ENCODE assay signal across 8 cellular contexts in genomic region chr6:131694832-131695426, GRCh38. TPM values are rescaled to one million over a fixed set of nuclear protein-coding genes. Genes with fewer than 3 reads are reported as not detected.
A peak's percentile ranks its signal among the peaks of the same experiment; 100 is the strongest.
DNase-seq lines count a peak whose midpoint lies in the region; ATAC-seq, FAIRE-seq and TF ChIP-seq lines count a peak whose summit lies in the region.

No MANE protein-coding gene starts in this region.

- H3K9ac ChIP-seq in colonic mucosa (ENCODE audit: low read depth in 2 of 2, low read length in 2 of 2) (no peak overlapping the region), HepG2 (ENCODE audit: insufficient read depth, low read depth, low read length) (no peak overlapping the region)

- peak; percentile 91 for TF ChIP-seq RAD21 in HepG2 (CRISPR knock-in tag; IDR thresholded peaks at IDR 0.05)

- POLR2A ChIA-PET in HepG2 (lab: Yijun Ruan, JAX): interaction anchor here (0.8 kb wide), 1 partner anchor 115 kb away, joined by 5 read pairs; no protein-coding TSS in a partner anchor

- H3K27me3 ChIP-seq in colonic mucosa (no peaks in the 10 kb centered on the region), HepG2 (ENCODE audit: control insufficient read depth in 1 of 2, insufficient read depth in 2 of 2, low read length in 2 of 2) (no peaks in the 10 kb centered on the region), suprapubic skin (no peaks in the 10 kb centered on the region)

- H4K20me1 ChIP-seq in HepG2 (ENCODE audit: insufficient read depth, low read length): no peaks in the 10 kb centered on the region

- no peak for TF ChIP-seq POLR2A in HepG2 (IDR thresholded peaks at IDR 0.05; ENCODE audit: insufficient read depth in 1 of 2, low read depth in 2 of 2, low read length in 2 of 2)
- TF ChIP-seq POLR2A in suprapubic skin (IDR thresholded peaks at IDR 0.05): no peak

- no peak overlapping the region for H3K27ac Mint-ChIP-seq in activated CD8-positive, alpha-beta memory T cell treated with anti-CD3 and anti-CD28 coated beads, Interleukin-2, amount 10 ng/mL, durations not matched to agents 7 days and 5 days

- no peaks in the 10 kb centered on the region for H3K36me3 ChIP-seq in colonic mucosa
- H3K36me3 ChIP-seq in HepG2 (replicated peaks in 1 of 2; ENCODE audit: control insufficient read depth in 1 of 2, insufficient read depth in 2 of 2, low read length in 2 of 2): peaks cover 19 to 56% of the 10 kb centered on the region in 2 experiments
- H3K36me3 ChIP-seq in suprapubic skin: no peaks in the 10 kb centered on the region

- in situ Hi-C loops in KBM-7 (cut with MboI; ENCODE audit: low pct_unique_long_range_greater_than_20kb, low sequenced_read_pairs) (loop anchor here (25.0 kb wide), 1 partner anchor 217 kb away; no protein-coding TSS in a partner anchor), HepG2 (cut with HindIII; ENCODE audit: extremely low pct_ligation_motif_present, low pct_unique_long_range_greater_than_20kb) (loop anchor here (5.0 to 25.0 kb wide), 3 partner anchors 97 to 517 kb away; no protein-coding TSS in a partner anchor)

- H3K27ac ChIP-seq in colonic mucosa (no peak overlapping the region), HepG2 (ENCODE audit: extremely low read length, insufficient read depth, low read length) (no peak overlapping the region), suprapubic skin (no peak overlapping the region)

- peak; percentile 86 for FAIRE-seq in HepG2 (lab: Jason Lieb, UNC)

- H3K4me3 ChIP-seq in colonic mucosa (no peak overlapping the region), HepG2 (replicated peaks in 1 of 3; ENCODE audit: insufficient read depth in 1 of 3, low read depth in 2 of 3, low read length in 3 of 3) (no peak overlapping the region), suprapubic skin (no peak overlapping the region)

- H3K9me3 ChIP-seq in colonic mucosa (no peaks in the 10 kb centered on the region), HepG2 (ENCODE audit: low read length) (no peaks in the 10 kb centered on the region), suprapubic skin (no peaks in the 10 kb centered on the region)

- H3K4me3 Mint-ChIP-seq in activated CD8-positive, alpha-beta memory T cell treated with anti-CD3 and anti-CD28 coated beads, Interleukin-2, amount 10 ng/mL, durations not matched to agents 7 days and 5 days: no peak overlapping the region

- ATAC-seq in activated CD8-positive, alpha-beta memory T cell treated with anti-CD3 and anti-CD28 coated beads, Interleukin-2, amount 10 ng/mL, durations not matched to agents 7 days and 5 days: peak; percentile 71
- ATAC-seq in GM21825 (IDR thresholded peaks at IDR 0.05; ENCODE audit: unreplicated experiment) (peak; percentile 90), HepG2 (peak; percentile 100)

- no TSS peak for BruUV-seq in HepG2 (replicated peaks; lab: Mats Ljungman, UMichigan)

- H3K4me2 ChIP-seq in HepG2 (ENCODE audit: low read depth, low read length): no peak overlapping the region

- H3K27me3 Mint-ChIP-seq in activated CD8-positive, alpha-beta memory T cell treated with anti-CD3 and anti-CD28 coated beads, Interleukin-2, amount 10 ng/mL, durations not matched to agents 7 days and 5 days: peaks cover 12% of the 10 kb centered on the region

- no peaks in the 10 kb centered on the region for H3K9me3 Mint-ChIP-seq in activated CD8-positive, alpha-beta memory T cell treated with anti-CD3 and anti-CD28 coated beads, Interleukin-2, amount 10 ng/mL, durations not matched to agents 7 days and 5 days (ENCODE audit: low read depth)

- DNase-seq in activated CD8-positive, alpha-beta memory T cell treated with anti-CD3 and anti-CD28 coated beads, Interleukin-2, amount 10 ng/mL, durations not matched to agents 7 days and 5 days: peak; percentile 55
- DNase-seq in activated CD8-positive, alpha-beta memory T cell treated with anti-CD3 and anti-CD28 coated beads for 24 hours: no peak
- DNase-seq in KBM-7 (peak; percentile 54), SHP77 (lab: John Stamatoyannopoulos, UW) (peak; percentile 50 to 58), colonic mucosa (peak; percentile 49), HepG2 (ENCODE audit: low spot score) (peak; percentile 77), suprapubic skin (ENCODE audit: low spot score in 2 of 2) (no peak)

- CTCF ChIA-PET in activated CD8-positive, alpha-beta memory T cell treated with anti-CD3 and anti-CD28 coated beads, Interleukin-2, amount 10 ng/mL, durations not matched to agents 7 days and 5 days (lab: Charles Lee): interaction anchor here (0.6 to 3.7 kb wide), 13 partner anchors 23 to 365 kb away, joined by 3 to 22 read pairs (median 3); partner anchors contain the start of gene MED23
- CTCF ChIA-PET in HepG2 (lab: Yijun Ruan, JAX; ENCODE audit: low intra/inter-chr PET ratio, low total read pairs): interaction anchor here (0.6 to 3.0 kb wide), 6 partner anchors 93 to 220 kb away, joined by 3 to 35 read pairs (median 6); partner anchors contain the start of gene ENPP1

- intact Hi-C loops in colonic mucosa (cut with DNase I) (loop anchor here (10.0 kb wide), 1 partner anchor 110 kb away; the partner anchor contains the start of gene ENPP1), HepG2 (cut with micrococcal nuclease; ENCODE audit: unreplicated experiment) (loop anchor here (5.0 kb wide), 4 partner anchors 92 to 172 kb away; partner anchors contain the start of gene ENPP1)

- H3K79me2 ChIP-seq in HepG2 (ENCODE audit: insufficient read depth, low read length): no peaks in the 10 kb centered on the region

- H2AFZ ChIP-seq in HepG2 (ENCODE audit: low read length): no peak overlapping the region

- no peaks in the 10 kb centered on the region for H3K36me3 Mint-ChIP-seq in activated CD8-positive, alpha-beta memory T cell treated with anti-CD3 and anti-CD28 coated beads, Interleukin-2, amount 10 ng/mL, durations not matched to agents 7 days and 5 days

- TF ChIP-seq CTCF in colonic mucosa (IDR thresholded peaks at IDR 0.05): peak; percentile 66
- peak; percentile 93 for TF ChIP-seq CTCF in HepG2 (CRISPR knock-in tag; IDR thresholded peaks at IDR 0.05)
- TF ChIP-seq CTCF in suprapubic skin (IDR thresholded peaks at IDR 0.05): peak; percentile 35 to 65

- H3K4me1 Mint-ChIP-seq in activated CD8-positive, alpha-beta memory T cell treated with anti-CD3 and anti-CD28 coated beads, Interleukin-2, amount 10 ng/mL, durations not matched to agents 7 days and 5 days: no peaks in the 10 kb centered on the region

- TF ChIP-seq EP300 in HepG2 (IDR thresholded peaks at IDR 0.05; ENCODE audit: low read depth in 2 of 2, low read length in 2 of 2): no peak
- no peak for TF ChIP-seq EP300 in HepG2 (CRISPR knock-in tag; IDR thresholded peaks at IDR 0.05; ENCODE audit: borderline replicate concordance)
- no peak for TF ChIP-seq EP300 in suprapubic skin (IDR thresholded peaks at IDR 0.05)

- WGBS in HepG2 (ENCODE audit: low lambda C conversion rate): 41% methylated on average over 2 of the region's 2 CpGs
- 52% methylated on average over 2 of the region's 2 CpGs for WGBS in suprapubic skin

- no peaks in the 10 kb centered on the region for H3K4me1 ChIP-seq in colonic mucosa
- no peaks in the 10 kb centered on the region for H3K4me1 ChIP-seq in HepG2 (ENCODE audit: insufficient read depth, low read length)
- H3K4me1 ChIP-seq in suprapubic skin: no peaks in the 10 kb centered on the region

RNA-seq across cellular contexts. Expression of gene OR2A4, which starts 6.3 kb away (rescaled TPM):
- total RNA-seq in activated CD8-positive, alpha-beta memory T cell treated with anti-CD3 and anti-CD28 coated beads, Interleukin-2, amount 10 ng/mL, durations not matched to agents 7 days and 5 days: not detected
- not detected for total RNA-seq in colonic mucosa
- total RNA-seq in HepG2 (2016; rRNA removed; fragmentation: Illumina TruSeq; extraction: Trizol): not detected in 2 replicates
- total RNA-seq in HepG2 (2016; cell fraction: cytosol; rRNA removed; fragmentation: Illumina TruSeq; extraction: Trizol; ENCODE audit: low read depth): not detected in 2 replicates
- not detected in 2 replicates for total RNA-seq in HepG2 (2016; cell fraction: insoluble cytoplasmic fraction; rRNA removed; fragmentation: Illumina TruSeq; extraction: Trizol)
- not detected in 2 replicates for total RNA-seq in HepG2 (2016; cell fraction: membrane; rRNA removed; fragmentation: Illumina TruSeq; extraction: Trizol)
- total RNA-seq in HepG2 (2016; cell fraction: nucleus; rRNA removed; fragmentation: Illumina TruSeq; extraction: Trizol): not detected in 2 replicates
- 0.04 TPM in 1 of 2 replicates, not detected in the other for polyA plus RNA-seq in HepG2 (2011; rRNA removed)
- not detected in 2 replicates for polyA plus RNA-seq in HepG2 (2011; cell fraction: cytosol; rRNA removed)
- not detected in 2 replicates for polyA plus RNA-seq in HepG2 (2011; cell fraction: nucleus; rRNA removed)
- polyA plus RNA-seq in HepG2 (2012): 0.25 and 0.27 TPM in 2 replicates
- polyA plus RNA-seq in HepG2 (2016; cell fraction: cytosol; fragmentation: Illumina TruSeq; extraction: Trizol; ENCODE audit: low read depth): not detected in 2 replicates
- polyA plus RNA-seq in HepG2 (2016; cell fraction: insoluble cytoplasmic fraction; fragmentation: Illumina TruSeq; extraction: Trizol; ENCODE audit: low read depth): not detected in 2 replicates
- not detected in 2 replicates for polyA plus RNA-seq in HepG2 (2016; cell fraction: membrane; fragmentation: Illumina TruSeq; extraction: Trizol; ENCODE audit: low read depth)
- not detected in 2 replicates for polyA plus RNA-seq in HepG2 (2016; cell fraction: nucleus; fragmentation: Illumina TruSeq; extraction: Trizol; ENCODE audit: insufficient read depth, low read depth)
- polyA minus RNA-seq in HepG2 (2011; rRNA and poly(A)+ RNA removed; ENCODE audit: low replicate concordance): not detected in 2 replicates
- polyA minus RNA-seq in HepG2 (2011; cell fraction: cytosol; rRNA and poly(A)+ RNA removed): not detected in 2 replicates
- not detected in 2 replicates for polyA minus RNA-seq in HepG2 (2011; cell fraction: nucleus; rRNA and poly(A)+ RNA removed)
- total RNA-seq in suprapubic skin: not detected

RNA-seq across cellular contexts. Expression of gene CTAGE9, which starts 15.9 kb away (rescaled TPM):
- not detected for total RNA-seq in activated CD8-positive, alpha-beta memory T cell treated with anti-CD3 and anti-CD28 coated beads, Interleukin-2, amount 10 ng/mL, durations not matched to agents 7 days and 5 days
- not detected for total RNA-seq in colonic mucosa
- total RNA-seq in HepG2 (2016; rRNA removed; fragmentation: Illumina TruSeq; extraction: Trizol): not detected in 2 replicates
- not detected in 2 replicates for total RNA-seq in HepG2 (2016; cell fraction: cytosol; rRNA removed; fragmentation: Illumina TruSeq; extraction: Trizol; ENCODE audit: low read depth)
- not detected in 2 replicates for total RNA-seq in HepG2 (2016; cell fraction: insoluble cytoplasmic fraction; rRNA removed; fragmentation: Illumina TruSeq; extraction: Trizol)
- total RNA-seq in HepG2 (2016; cell fraction: membrane; rRNA removed; fragmentation: Illumina TruSeq; extraction: Trizol): not detected in 2 replicates
- total RNA-seq in HepG2 (2016; cell fraction: nucleus; rRNA removed; fragmentation: Illumina TruSeq; extraction: Trizol): not detected in 2 replicates
- polyA plus RNA-seq in HepG2 (2011; rRNA removed): not detected in 2 replicates
- polyA plus RNA-seq in HepG2 (2011; cell fraction: cytosol; rRNA removed): not detected in 2 replicates
- polyA plus RNA-seq in HepG2 (2011; cell fraction: nucleus; rRNA removed): not detected in 2 replicates
- 0.12 and 0.30 TPM in 2 replicates for polyA plus RNA-seq in HepG2 (2012)
- not detected in 2 replicates for polyA plus RNA-seq in HepG2 (2016; cell fraction: cytosol; fragmentation: Illumina TruSeq; extraction: Trizol; ENCODE audit: low read depth)
- not detected in 2 replicates for polyA plus RNA-seq in HepG2 (2016; cell fraction: insoluble cytoplasmic fraction; fragmentation: Illumina TruSeq; extraction: Trizol; ENCODE audit: low read depth)
- not detected in 2 replicates for polyA plus RNA-seq in HepG2 (2016; cell fraction: membrane; fragmentation: Illumina TruSeq; extraction: Trizol; ENCODE audit: low read depth)
- not detected in 2 replicates for polyA plus RNA-seq in HepG2 (2016; cell fraction: nucleus; fragmentation: Illumina TruSeq; extraction: Trizol; ENCODE audit: insufficient read depth, low read depth)
- polyA minus RNA-seq in HepG2 (2011; rRNA and poly(A)+ RNA removed; ENCODE audit: low replicate concordance): not detected in 2 replicates
- not detected in 2 replicates for polyA minus RNA-seq in HepG2 (2011; cell fraction: cytosol; rRNA and poly(A)+ RNA removed)
- polyA minus RNA-seq in HepG2 (2011; cell fraction: nucleus; rRNA and poly(A)+ RNA removed): not detected in 2 replicates
- not detected for total RNA-seq in suprapubic skin

RNA-seq across cellular contexts. Expression of gene ENPP3, which starts 57.8 kb away (rescaled TPM):
- total RNA-seq in activated CD8-positive, alpha-beta memory T cell treated with anti-CD3 and anti-CD28 coated beads, Interleukin-2, amount 10 ng/mL, durations not matched to agents 7 days and 5 days: 1 to 10 TPM in 1 of 2 experiments, under 1 TPM in 1; 0.93 to 1.4 TPM
- total RNA-seq in colonic mucosa (10 to 100 TPM; 11.5 to 21.4 TPM), HepG2 (2016; rRNA removed; fragmentation: Illumina TruSeq; extraction: Trizol) (23.9 and 40.0 TPM in 2 replicates), suprapubic skin (1 to 10 TPM in 1 of 4 donors, under 1 TPM in 3; 0.15 to 3.1 (median 0.68) TPM)
- total RNA-seq in HepG2 (2016; cell fraction: cytosol; rRNA removed; fragmentation: Illumina TruSeq; extraction: Trizol; ENCODE audit: low read depth): 13.2 and 15.3 TPM in 2 replicates
- 25.8 and 40.1 TPM in 2 replicates for total RNA-seq in HepG2 (2016; cell fraction: insoluble cytoplasmic fraction; rRNA removed; fragmentation: Illumina TruSeq; extraction: Trizol)
- 15.4 and 17.9 TPM in 2 replicates for total RNA-seq in HepG2 (2016; cell fraction: membrane; rRNA removed; fragmentation: Illumina TruSeq; extraction: Trizol)
- 58.4 and 68.3 TPM in 2 replicates for total RNA-seq in HepG2 (2016; cell fraction: nucleus; rRNA removed; fragmentation: Illumina TruSeq; extraction: Trizol)
- 59.1 and 75.4 TPM in 2 replicates for polyA plus RNA-seq in HepG2 (2011; rRNA removed)
- polyA plus RNA-seq in HepG2 (2011; cell fraction: cytosol; rRNA removed): 27.6 and 37.9 TPM in 2 replicates
- 71.7 and 72.3 TPM in 2 replicates for polyA plus RNA-seq in HepG2 (2011; cell fraction: nucleus; rRNA removed)
- 30.3 and 68.2 TPM in 2 replicates for polyA plus RNA-seq in HepG2 (2012)
- polyA plus RNA-seq in HepG2 (2016; cell fraction: cytosol; fragmentation: Illumina TruSeq; extraction: Trizol; ENCODE audit: low read depth): 2.9 TPM in 2 replicates
- polyA plus RNA-seq in HepG2 (2016; cell fraction: insoluble cytoplasmic fraction; fragmentation: Illumina TruSeq; extraction: Trizol; ENCODE audit: low read depth): 21.0 and 21.2 TPM in 2 replicates
- 6.2 and 7.6 TPM in 2 replicates for polyA plus RNA-seq in HepG2 (2016; cell fraction: membrane; fragmentation: Illumina TruSeq; extraction: Trizol; ENCODE audit: low read depth)
- 70.2 and 71.4 TPM in 2 replicates for polyA plus RNA-seq in HepG2 (2016; cell fraction: nucleus; fragmentation: Illumina TruSeq; extraction: Trizol; ENCODE audit: insufficient read depth, low read depth)
- 21.7 TPM in 1 of 2 replicates, not detected in the other for polyA minus RNA-seq in HepG2 (2011; rRNA and poly(A)+ RNA removed; ENCODE audit: low replicate concordance)
- 24.9 and 25.1 TPM in 2 replicates for polyA minus RNA-seq in HepG2 (2011; cell fraction: cytosol; rRNA and poly(A)+ RNA removed)
- 96.8 and 123 TPM in 2 replicates for polyA minus RNA-seq in HepG2 (2011; cell fraction: nucleus; rRNA and poly(A)+ RNA removed)

Comparison
In these comparisons a context has a peak if more than half of its experiments do, and no peak if none do; other contexts are left out.
1. DNase-seq: peak in activated CD8-positive, alpha-beta memory T cell treated with anti-CD3 and anti-CD28 coated beads, Interleukin-2, amount 10 ng/mL, durations not matched to agents 7 days and 5 days (single experiment), KBM-7 (single experiment), SHP77 (2 of 2), colonic mucosa (single experiment) and HepG2 (single experiment); none in activated CD8-positive, alpha-beta memory T cell treated with anti-CD3 and anti-CD28 coated beads for 24 hours (single experiment) and suprapubic skin (0 of 2).
2. Peak in every context shown above with its lines, with median percentiles within 50 percentile points of each other: ATAC-seq and CTCF ChIP-seq.